1 cellular context compared by ENCODE assay signal in genomic region chr7:73667344-73668102, GRCh38.
TF ChIP-seq lines count a peak whose summit lies in the region.

Gene VPS37D (plus strand): TSS chr7:73667831. CDS start chr7:73667959, 128 bp downstream.

TF ChIP-seq in K562, 482 proteins besides CTCF, POLR2A, EP300 and RAD21 (continued from another document and continues in another):
- 0 out of 2 replicates have a peak, but pooled peaks have one; percentile 59 for TF ChIP-seq FOXP4 (CRISPR knock-in tag; IDR thresholded peaks at IDR 0.05; ENCODE audit: borderline replicate concordance)
- TF ChIP-seq TRIM24 (IDR thresholded peaks at IDR 0.05), result peak in 1 of 2 experiments; percentile 36; a peak in 1 of 4 replicates
- 0 out of 2 replicates have a peak, but pooled peaks have one; percentile 53 for TF ChIP-seq ESRRA (IDR thresholded peaks at IDR 0.05; ENCODE audit: borderline replicate concordance, low read depth)
- peak; percentile 54; the same call in 1 of the 2 replicates for TF ChIP-seq GABPB1 (CRISPR knock-in tag; IDR thresholded peaks at IDR 0.05)
- TF ChIP-seq L3MBTL2 (IDR thresholded peaks at IDR 0.05), result peak; percentile 58
- TF ChIP-seq C11orf30 (IDR thresholded peaks at IDR 0.05; ENCODE audit: low read depth), result no peak
- no peak for TF ChIP-seq ZNF277 (CRISPR knock-in tag; IDR thresholded peaks at IDR 0.05; ENCODE audit: borderline replicate concordance)
- no peak for TF ChIP-seq KAT8 (IDR thresholded peaks at IDR 0.05; ENCODE audit: low read depth)
- no peak for TF ChIP-seq MED1 (CRISPR knock-in tag; IDR thresholded peaks at IDR 0.05; ENCODE audit: borderline replicate concordance)
- peak; percentile 81 for TF ChIP-seq SMAD4 (CRISPR knock-in tag; conservative IDR thresholded peaks at IDR 0.05)
- TF ChIP-seq BCOR (IDR thresholded peaks at IDR 0.05), result peak; percentile 100
- TF ChIP-seq ZNF431 (CRISPR knock-in tag; IDR thresholded peaks at IDR 0.05), result no peak
- no peak for TF ChIP-seq HDAC6 (IDR thresholded peaks at IDR 0.05; ENCODE audit: low read depth, low read length)
- no peak for TF ChIP-seq SUPT5H (IDR thresholded peaks at IDR 0.05)
- TF ChIP-seq TFE3 (CRISPR knock-in tag; IDR thresholded peaks at IDR 0.05), result no peak
- TF ChIP-seq BMI1 (IDR thresholded peaks at IDR 0.05; ENCODE audit: low read length), result no peak
- TF ChIP-seq KLF1 (tag; IDR thresholded peaks at IDR 0.05), result peak; percentile 65; the same call in 1 of the 2 replicates
- no peak for TF ChIP-seq RNF219 (CRISPR knock-in tag; IDR thresholded peaks at IDR 0.05)
- TF ChIP-seq ZNF354B (CRISPR knock-in tag; IDR thresholded peaks at IDR 0.05), result no peak
- TF ChIP-seq PHF21A (IDR thresholded peaks at IDR 0.05; ENCODE audit: borderline replicate concordance, low read depth), result peak; percentile 67; the same call in 1 of the 2 replicates
- TF ChIP-seq ZNF655 (CRISPR knock-in tag; IDR thresholded peaks at IDR 0.05), result no peak
- TF ChIP-seq TARDBP (IDR thresholded peaks at IDR 0.05), result peak; percentile 49; the same call in 1 of the 2 replicates
- peak; percentile 48; the same call in 1 of the 2 replicates for TF ChIP-seq ELF1 (tag; IDR thresholded peaks at IDR 0.05)
- peak in 1 of 2 experiments; percentile 50; a peak in 2 of 4 replicates for TF ChIP-seq FOXK2 (conservative IDR thresholded peaks at IDR 0.05 in 1 of 2, IDR thresholded peaks at IDR 0.05 in 1 of 2; ENCODE audit: low read depth in 2 of 2)
- peak; percentile 32; the same call in 1 of the 2 replicates for TF ChIP-seq ZC3H8 (IDR thresholded peaks at IDR 0.05)
- TF ChIP-seq FOS (IDR thresholded peaks at IDR 0.05; ENCODE audit: extremely low read depth, insufficient read length), result no peak
- peak; percentile 55 for TF ChIP-seq ARID1B (IDR thresholded peaks at IDR 0.05)
- TF ChIP-seq ZNF121 (CRISPR knock-in tag; conservative IDR thresholded peaks at IDR 0.05), result peak; percentile 88
- TF ChIP-seq TBP (optimal IDR thresholded peaks at IDR 0.05; ENCODE audit: low read depth, low read length), result peak; percentile 87
- TF ChIP-seq SRF (CRISPR knock-in tag; IDR thresholded peaks at IDR 0.05), result peak in 1 of 2 experiments; percentile 81; a peak in 1 of 4 replicates
- peak; percentile 35; the same call in 1 of the 2 replicates for TF ChIP-seq HNRNPL (IDR thresholded peaks at IDR 0.05; ENCODE audit: low read depth, low read length)
- TF ChIP-seq CCNT2 (IDR thresholded peaks at IDR 0.05; ENCODE audit: borderline replicate concordance, extremely low read depth, insufficient read length, low read depth, low read length), result peak; percentile 96
- peak; percentile 16; the same call in 1 of the 2 replicates for TF ChIP-seq NCOR1 (IDR thresholded peaks at IDR 0.05)
- no peak; the same call in 1 of the 2 replicates for TF ChIP-seq KDM2B (CRISPR knock-in tag; IDR thresholded peaks at IDR 0.05)
- no peak for TF ChIP-seq HSF4 (CRISPR knock-in tag; IDR thresholded peaks at IDR 0.05; ENCODE audit: borderline replicate concordance)
- no peak for TF ChIP-seq POLR2B (IDR thresholded peaks at IDR 0.05; ENCODE audit: low read depth, partially characterized antibody)
- TF ChIP-seq ZNF165 (CRISPR knock-in tag; IDR thresholded peaks at IDR 0.05; ENCODE audit: borderline replicate concordance), result no peak
- peak; percentile 54; the same call in 1 of the 2 replicates for TF ChIP-seq GABPA (tag; conservative IDR thresholded peaks at IDR 0.05; ENCODE audit: low read depth)
- TF ChIP-seq ZNF449 (CRISPR knock-in tag; IDR thresholded peaks at IDR 0.05), result no peak
- TF ChIP-seq ZNF639 (CRISPR knock-in tag; conservative IDR thresholded peaks at IDR 0.05 in 1 of 2, IDR thresholded peaks at IDR 0.05 in 1 of 2), result peak in 1 of 2 experiments; percentile 91; a peak in 2 of 4 replicates
- no peak for TF ChIP-seq HNRNPLL (IDR thresholded peaks at IDR 0.05; ENCODE audit: low read depth, low read length, poor library complexity, severe bottlenecking)
- no peak for TF ChIP-seq CBX2 (IDR thresholded peaks at IDR 0.05; ENCODE audit: insufficient read depth, low read length, poor library complexity, severe bottlenecking)
- TF ChIP-seq HMGXB4 (CRISPR knock-in tag; IDR thresholded peaks at IDR 0.05), result peak; percentile 59; the same call in 1 of the 2 replicates
- TF ChIP-seq HDGF (IDR thresholded peaks at IDR 0.05), result peak; percentile 99
- 0 out of 2 replicates have a peak, but pooled peaks have one; percentile 24 for TF ChIP-seq MEF2A (IDR thresholded peaks at IDR 0.05; ENCODE audit: control insufficient read depth, low read depth, low read length)
- peak; percentile 47 to 87; a peak in 2 of 4 replicates for TF ChIP-seq UBTF (IDR thresholded peaks at IDR 0.05; ENCODE audit: borderline replicate concordance in 1 of 2, low read depth in 2 of 2, low read length in 2 of 2)
- peak; percentile 100 for TF ChIP-seq CBX1 (IDR thresholded peaks at IDR 0.05; ENCODE audit: low read depth)
- peak; percentile 67 for TF ChIP-seq TFAP4 (CRISPR knock-in tag; IDR thresholded peaks at IDR 0.05; ENCODE audit: borderline replicate concordance)
- TF ChIP-seq FOSL1 (tag; conservative IDR thresholded peaks at IDR 0.05), result 0 out of 2 replicates have a peak, but pooled peaks have one; percentile 42
- peak; percentile 79 for TF ChIP-seq MTA3 (IDR thresholded peaks at IDR 0.05; ENCODE audit: borderline replicate concordance)
- TF ChIP-seq TRIM28 (IDR thresholded peaks at IDR 0.05), result 0 out of 2 replicates have a peak, but pooled peaks have one; percentile 60
- no peak for TF ChIP-seq HEY1 (CRISPR knock-in tag; IDR thresholded peaks at IDR 0.05; ENCODE audit: borderline replicate concordance)
